In genomic region chr2:43370705-43371104, GRCh38 we compare ENCODE assay signal across 12 cellular contexts.
DNase-seq lines count a peak whose midpoint lies in the region; ATAC-seq and TF ChIP-seq lines count a peak whose summit lies in the region.
"Had no signal": no experiment of that assay in that cellular context is flagged by ENCODE, and none has a peak within 500 bp of the region (broad histone marks: within the 10 kb centered on the region; RNA-seq: fewer than 3 reads in every experiment).

No MANE protein-coding gene starts in this region.

- H3K4me1 ChIP-seq in mammary epithelial cell (ENCODE audit: insufficient read depth, low read length) (no peaks in the 10 kb centered on the region), uterus (peaks cover 0 to 7% of the 10 kb centered on the region in 2 donors)

- H3K79me2 ChIP-seq in mammary epithelial cell (ENCODE audit: insufficient read depth, low read length): no peaks in the 10 kb centered on the region

- H3K9me3 ChIP-seq in mammary epithelial cell (replicated peaks; ENCODE audit: insufficient read depth, low read length): no peaks in the 10 kb centered on the region
- no peaks in the 10 kb centered on the region for H3K9me3 ChIP-seq in uterus
- H3K9me3 ChIP-seq: esophagus squamous epithelium, suprapubic skin had no signal

- TF ChIP-seq POLR2A in uterus (IDR thresholded peaks at IDR 0.05): no peak

- no peaks in the 10 kb centered on the region for H3K27me3 Mint-ChIP-seq in MCF 10A (ENCODE audit: insufficient read depth, unreplicated experiment)

- H3K4me3 ChIP-seq in mammary epithelial cell (replicated peaks in 1 of 3; ENCODE audit: insufficient read depth in 1 of 3, low read depth in 2 of 3, low read length in 3 of 3): no peak overlapping the region
- H3K4me3 ChIP-seq in choroid plexus epithelial cell (ENCODE audit: low read depth, low read length): no peak overlapping the region
- H3K4me3 ChIP-seq in uterus: no peak overlapping the region
- H3K4me3 ChIP-seq: esophagus squamous epithelium, suprapubic skin had no signal

- peak; percentile 3 for DNase-seq in MCF 10A (ENCODE audit: unreplicated experiment)
- DNase-seq in mammary epithelial cell: no peak
- peak; percentile 29 for DNase-seq in choroid plexus epithelial cell (ENCODE audit: low read depth)
- no peak for DNase-seq in left lobe of liver (ENCODE audit: low spot score)
- no peak for DNase-seq in uterus
- no peak for DNase-seq in AG20443 (ENCODE audit: low spot score)
- no peak for DNase-seq in DMS114 treated with DMSO at 0.1 percent for 48 hours (lab: John Stamatoyannopoulos, UW; ENCODE audit: unreplicated experiment)
- no peak for DNase-seq in ecto neural progenitor cell (ENCODE audit: low spot score)
- DNase-seq: activated CD8-positive, alpha-beta memory T cell treated with anti-CD3 and anti-CD28 coated beads, Interleukin-2, amount 50 U/mL, for 48 hours; DND-41; esophagus squamous epithelium had no signal

- CTCF ChIA-PET in MCF 10A (lab: Yijun Ruan, JAX) (interaction anchor here (0.6 kb wide), 1 partner anchor 23 kb away, joined by 3 read pairs; no protein-coding TSS in a partner anchor), mammary epithelial cell (lab: Charles Lee; ENCODE audit: low non-redundant PET) (no interaction called here)

- H2AFZ ChIP-seq in mammary epithelial cell (ENCODE audit: low read depth, low read length): no peak overlapping the region

- POLR2A ChIA-PET in MCF 10A (lab: Yijun Ruan, JAX): interaction anchor here (1.0 kb wide), 2 partner anchors 8 to 9 kb away, joined by 3 to 4 read pairs; no protein-coding TSS in a partner anchor

- intact Hi-C loops in MCF 10A (cut with micrococcal nuclease): no loop called here
- intact Hi-C loops in mammary epithelial cell (cut with micrococcal nuclease): no loop called here
- intact Hi-C loops in uterus (cut with DNase I; ENCODE audit: low total_unique reads): no loop called here

- no peaks in the 10 kb centered on the region for H3K4me1 Mint-ChIP-seq in MCF 10A (ENCODE audit: insufficient read depth, unreplicated experiment)

- H3K27ac ChIP-seq in mammary epithelial cell (ENCODE audit: insufficient read depth, low read depth, low read length): no peak overlapping the region
- H3K27ac ChIP-seq in uterus: peak overlapping the region; percentile 56 to 78
- H3K27ac ChIP-seq: suprapubic skin had no signal

- ATAC-seq in left lobe of liver: peak; percentile 79

- H4K20me1 ChIP-seq in mammary epithelial cell (ENCODE audit: insufficient read depth, low read length): no peaks in the 10 kb centered on the region

- no peaks in the 10 kb centered on the region for H3K36me3 Mint-ChIP-seq in MCF 10A (ENCODE audit: insufficient read depth, unreplicated experiment)

- H3K4me2 ChIP-seq in mammary epithelial cell (ENCODE audit: insufficient read depth, low read depth, low read length): no peak overlapping the region

- no peaks in the 10 kb centered on the region for H3K9me3 Mint-ChIP-seq in MCF 10A (ENCODE audit: unreplicated experiment)

- BruUV-seq in MCF 10A (replicated peaks; lab: Mats Ljungman, UMichigan) (no TSS peak), mammary epithelial cell (replicated peaks; lab: Mats Ljungman, UMichigan) (no TSS peak)

- TF ChIP-seq CTCF in MCF 10A (IDR thresholded peaks at IDR 0.05; ENCODE audit: unreplicated experiment) (no peak), mammary epithelial cell (conservative IDR thresholded peaks at IDR 0.05 in 1 of 2, IDR thresholded peaks at IDR 0.05 in 1 of 2; ENCODE audit: extremely low read depth in 1 of 2, insufficient read depth in 1 of 2, low read depth in 1 of 2, low read length in 2 of 2) (no peak), choroid plexus epithelial cell (conservative IDR thresholded peaks at IDR 0.05; ENCODE audit: low read depth, low read length) (no peak), uterus (IDR thresholded peaks at IDR 0.05) (no peak)

- no peak overlapping the region for H3K27ac Mint-ChIP-seq in MCF 10A (ENCODE audit: low read depth, unreplicated experiment)

- in situ Hi-C loops in mammary epithelial cell (cut with MboI; ENCODE audit: low sequenced_read_pairs in 2 of 2): no loop called here

- H3K9ac ChIP-seq in mammary epithelial cell (ENCODE audit: insufficient read depth, low read length): no peak overlapping the region

- H3K27me3 ChIP-seq in mammary epithelial cell (ENCODE audit: insufficient read depth, low read length): no peaks in the 10 kb centered on the region
- no peaks in the 10 kb centered on the region for H3K27me3 ChIP-seq in uterus
- H3K27me3 ChIP-seq: esophagus squamous epithelium, suprapubic skin had no signal

- H3K4me3 Mint-ChIP-seq in MCF 10A (ENCODE audit: unreplicated experiment): no peak overlapping the region

- dilution Hi-C loops in mammary epithelial cell (cut with HindIII; ENCODE audit: low sequenced_read_pairs): no loop called here

- H3K36me3 ChIP-seq in mammary epithelial cell (ENCODE audit: insufficient read depth, low read length) (no peaks in the 10 kb centered on the region), uterus (no peaks in the 10 kb centered on the region)
- H3K36me3 ChIP-seq: esophagus squamous epithelium, suprapubic skin had no signal

Comparison
In these comparisons a context has a peak if more than half of its experiments do, and no peak if none do; other contexts are left out.
1. DNase-seq: peak in MCF 10A (single experiment) and choroid plexus epithelial cell (single experiment); none in mammary epithelial cell (single experiment), left lobe of liver (single experiment), uterus (0 of 2), AG20443 (single experiment), DMS114 treated with DMSO at 0.1 percent for 48 hours (single experiment) and ecto neural progenitor cell (single experiment).